Comparison of ENCODE assay signal across 1 cellular context in genomic region chr1:40394456-40395172, GRCh38.
TF ChIP-seq lines count a peak whose summit lies in the region.

No MANE protein-coding gene starts in this region.

TF ChIP-seq in K562, 482 proteins besides CTCF, POLR2A, EP300 and RAD21:
- no peak for TF ChIP-seq E2F4 (CRISPR knock-in tag; IDR thresholded peaks at IDR 0.05; ENCODE audit: low read depth)
- no peak for TF ChIP-seq ARID1B (IDR thresholded peaks at IDR 0.05)
- TF ChIP-seq ATF7 (IDR thresholded peaks at IDR 0.05) = peak; percentile 63; the same call in 1 of the 2 replicates
- peak; percentile 27 for TF ChIP-seq MEIS2 (IDR thresholded peaks at IDR 0.05; ENCODE audit: partially characterized antibody)
- TF ChIP-seq ZNF445 (CRISPR knock-in tag; IDR thresholded peaks at IDR 0.05; ENCODE audit: low read depth) = no peak
- no peak for TF ChIP-seq MEF2D (tag; conservative IDR thresholded peaks at IDR 0.05; ENCODE audit: low read depth)
- TF ChIP-seq SPI1 (IDR thresholded peaks at IDR 0.05; ENCODE audit: borderline replicate concordance, low read depth, low read length) = peak; percentile 37; the same call in 1 of the 2 replicates
- TF ChIP-seq CREM (IDR thresholded peaks at IDR 0.05; ENCODE audit: low read depth) = peak; percentile 59; the same call in 1 of the 2 replicates
- no peak for TF ChIP-seq JUND (IDR thresholded peaks at IDR 0.05; ENCODE audit: borderline replicate concordance, low read depth, low read length)
- TF ChIP-seq JUND (tag; IDR thresholded peaks at IDR 0.05; ENCODE audit: borderline replicate concordance, low read depth, low read length) = 0 out of 3 replicates have a peak, but pooled peaks have one; percentile 27
- TF ChIP-seq FOXJ2 (tag; IDR thresholded peaks at IDR 0.05) = no peak
- peak; percentile 71 for TF ChIP-seq ATF3 (IDR thresholded peaks at IDR 0.05)
- no peak for TF ChIP-seq ATF3 (CRISPR knock-in tag; conservative IDR thresholded peaks at IDR 0.05)
- no peak for TF ChIP-seq NFXL1 (CRISPR knock-in tag; IDR thresholded peaks at IDR 0.05)
